3 cellular contexts compared by ENCODE assay signal in the genomic region with DNA sequence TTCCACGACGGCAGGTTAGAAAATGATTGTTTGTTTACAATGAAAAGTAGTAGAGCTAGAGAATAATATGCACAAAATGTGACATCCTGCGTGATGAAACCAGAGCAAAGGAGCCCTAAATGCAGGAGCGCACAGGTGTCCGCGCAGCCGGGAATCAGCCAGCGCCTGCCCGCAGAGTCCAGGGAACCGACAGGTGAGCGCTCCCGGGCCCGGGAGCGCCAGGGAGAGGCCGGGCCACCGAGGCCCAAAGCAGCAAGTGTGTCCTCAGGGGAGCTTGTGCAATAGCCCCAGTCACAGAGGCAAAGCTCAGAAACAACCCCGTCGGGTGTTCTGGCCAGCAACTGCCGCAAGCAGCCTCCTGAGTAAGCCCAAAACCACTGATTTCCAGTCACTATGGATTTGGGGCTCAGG.
TF ChIP-seq lines count a peak whose summit lies in the region.

No MANE protein-coding gene starts in this region.

TF ChIP-seq in A549, 52 proteins besides CTCF, POLR2A, EP300 and RAD21:
- TF ChIP-seq NFE2L2 (conservative IDR thresholded peaks at IDR 0.05; ENCODE audit: low read length) (no peak), CHD2 (IDR thresholded peaks at IDR 0.05; ENCODE audit: low read length, partially characterized antibody) (no peak), KDM1A (IDR thresholded peaks at IDR 0.05; ENCODE audit: low read depth) (no peak), MYC (IDR thresholded peaks at IDR 0.05; ENCODE audit: borderline replicate concordance, low read length) (no peak), NPAS2 (CRISPR knock-in tag; IDR thresholded peaks at IDR 0.05; ENCODE audit: borderline replicate concordance) (no peak), MAFK (IDR thresholded peaks at IDR 0.05; ENCODE audit: partially characterized antibody) (no peak), TFCP2L1 (CRISPR knock-in tag; IDR thresholded peaks at IDR 0.05) (no peak), HOXB5 (CRISPR knock-in tag; IDR thresholded peaks at IDR 0.05) (no peak), PHF8 (IDR thresholded peaks at IDR 0.05; ENCODE audit: borderline replicate concordance, low read depth) (no peak), FOXS1 (CRISPR knock-in tag; IDR thresholded peaks at IDR 0.05) (no peak), HEYL (CRISPR knock-in tag; IDR thresholded peaks at IDR 0.05) (no peak), NR3C1 (IDR thresholded peaks at IDR 0.05) (no peak), BHLHE40 (IDR thresholded peaks at IDR 0.05; ENCODE audit: low read depth, low read length) (no peak), SREBF2 (IDR thresholded peaks at IDR 0.05) (no peak), SMC3 (IDR thresholded peaks at IDR 0.05) (no peak), GATA3 (IDR thresholded peaks at IDR 0.05; ENCODE audit: borderline replicate concordance) (no peak)
- TF ChIP-seq, protein P1, sequence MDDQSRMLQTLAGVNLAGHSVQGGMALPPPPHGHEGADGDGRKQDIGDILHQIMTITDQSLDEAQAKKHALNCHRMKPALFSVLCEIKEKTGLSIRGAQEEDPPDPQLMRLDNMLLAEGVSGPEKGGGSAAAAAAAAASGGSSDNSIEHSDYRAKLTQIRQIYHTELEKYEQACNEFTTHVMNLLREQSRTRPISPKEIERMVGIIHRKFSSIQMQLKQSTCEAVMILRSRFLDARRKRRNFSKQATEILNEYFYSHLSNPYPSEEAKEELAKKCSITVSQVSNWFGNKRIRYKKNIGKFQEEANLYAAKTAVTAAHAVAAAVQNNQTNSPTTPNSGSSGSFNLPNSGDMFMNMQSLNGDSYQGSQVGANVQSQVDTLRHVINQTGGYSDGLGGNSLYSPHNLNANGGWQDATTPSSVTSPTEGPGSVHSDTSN (IDR thresholded peaks at IDR 0.05): no peak
- TF ChIP-seq, protein P2, sequence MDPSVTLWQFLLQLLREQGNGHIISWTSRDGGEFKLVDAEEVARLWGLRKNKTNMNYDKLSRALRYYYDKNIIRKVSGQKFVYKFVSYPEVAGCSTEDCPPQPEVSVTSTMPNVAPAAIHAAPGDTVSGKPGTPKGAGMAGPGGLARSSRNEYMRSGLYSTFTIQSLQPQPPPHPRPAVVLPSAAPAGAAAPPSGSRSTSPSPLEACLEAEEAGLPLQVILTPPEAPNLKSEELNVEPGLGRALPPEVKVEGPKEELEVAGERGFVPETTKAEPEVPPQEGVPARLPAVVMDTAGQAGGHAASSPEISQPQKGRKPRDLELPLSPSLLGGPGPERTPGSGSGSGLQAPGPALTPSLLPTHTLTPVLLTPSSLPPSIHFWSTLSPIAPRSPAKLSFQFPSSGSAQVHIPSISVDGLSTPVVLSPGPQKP (IDR thresholded peaks at IDR 0.05; ENCODE audit: low read depth, low read length): no peak
- TF ChIP-seq, protein P3, sequence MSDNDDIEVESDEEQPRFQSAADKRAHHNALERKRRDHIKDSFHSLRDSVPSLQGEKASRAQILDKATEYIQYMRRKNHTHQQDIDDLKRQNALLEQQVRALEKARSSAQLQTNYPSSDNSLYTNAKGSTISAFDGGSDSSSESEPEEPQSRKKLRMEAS (IDR thresholded peaks at IDR 0.05): no peak

TF ChIP-seq in HEK293, 187 proteins besides CTCF, POLR2A, EP300 and RAD21:
- no peak for TF ChIP-seq ZNF274 (IDR thresholded peaks at IDR 0.05; ENCODE audit: low read length)
- no peak for TF ChIP-seq ZNF274 (tag by site-specific recombination; IDR thresholded peaks at IDR 0.05; ENCODE audit: borderline replicate concordance)
- peak; percentile 79 for TF ChIP-seq ZNF335 (tag by site-specific recombination; conservative IDR thresholded peaks at IDR 0.05)
- 0 out of 2 replicates have a peak, but pooled peaks have one; percentile 34 for TF ChIP-seq SCRT1 (tag by site-specific recombination; IDR thresholded peaks at IDR 0.05; ENCODE audit: borderline replicate concordance)
- TF ChIP-seq SETDB1 (IDR thresholded peaks at IDR 0.05; ENCODE audit: insufficient read length, low read length): no peak
- no peak for TF ChIP-seq ZNF404 (tag by site-specific recombination; IDR thresholded peaks at IDR 0.05)
- TF ChIP-seq OVOL3 (tag by site-specific recombination; IDR thresholded peaks at IDR 0.05): no peak
- peak; percentile 8; the same call in 1 of the 2 replicates for TF ChIP-seq ZBTB20 (tag by site-specific recombination; IDR thresholded peaks at IDR 0.05)
- TF ChIP-seq ZNF600 (tag by site-specific recombination; IDR thresholded peaks at IDR 0.05): 0 out of 2 replicates have a peak, but pooled peaks have one; percentile 17
- peak; percentile 86 for TF ChIP-seq SCRT2 (tag by site-specific recombination; IDR thresholded peaks at IDR 0.05)

TF ChIP-seq in K562, 482 proteins besides CTCF, POLR2A, EP300 and RAD21 (continues in another document):
- TF ChIP-seq TCF3 (CRISPR knock-in tag; IDR thresholded peaks at IDR 0.05) (no peak), ZNF766 (CRISPR knock-in tag; conservative IDR thresholded peaks at IDR 0.05) (0 out of 2 replicates have a peak, but pooled peaks have one; percentile 31), CEBPB (tag; IDR thresholded peaks at IDR 0.05) (peak; percentile 85), CEBPG (CRISPR knock-in tag; IDR thresholded peaks at IDR 0.05) (peak; percentile 55; the same call in 1 of the 2 replicates), CEBPG (tag; conservative IDR thresholded peaks at IDR 0.05 in 1 of 2, IDR thresholded peaks at IDR 0.05 in 1 of 2) (peak in 1 of 2 experiments; percentile 68; a peak in 3 of 4 replicates), ZFP30 (CRISPR knock-in tag; IDR thresholded peaks at IDR 0.05; ENCODE audit: borderline replicate concordance) (no peak), ZNF174 (CRISPR knock-in tag; IDR thresholded peaks at IDR 0.05) (no peak), ERF (CRISPR knock-in tag; IDR thresholded peaks at IDR 0.05) (no peak), POLR2H (tag; IDR thresholded peaks at IDR 0.05; ENCODE audit: low read depth) (0 out of 2 replicates have a peak, but pooled peaks have one; percentile 37), ZNF444 (CRISPR knock-in tag; IDR thresholded peaks at IDR 0.05) (no peak), ZNF589 (CRISPR knock-in tag; IDR thresholded peaks at IDR 0.05; ENCODE audit: low read depth) (peak; percentile 65; the same call in 1 of the 2 replicates), TEAD2 (tag; IDR thresholded peaks at IDR 0.05) (no peak), NR2C1 (IDR thresholded peaks at IDR 0.05) (no peak), NR2C1 (tag; IDR thresholded peaks at IDR 0.05) (no peak)
- TF ChIP-seq, protein P4, sequence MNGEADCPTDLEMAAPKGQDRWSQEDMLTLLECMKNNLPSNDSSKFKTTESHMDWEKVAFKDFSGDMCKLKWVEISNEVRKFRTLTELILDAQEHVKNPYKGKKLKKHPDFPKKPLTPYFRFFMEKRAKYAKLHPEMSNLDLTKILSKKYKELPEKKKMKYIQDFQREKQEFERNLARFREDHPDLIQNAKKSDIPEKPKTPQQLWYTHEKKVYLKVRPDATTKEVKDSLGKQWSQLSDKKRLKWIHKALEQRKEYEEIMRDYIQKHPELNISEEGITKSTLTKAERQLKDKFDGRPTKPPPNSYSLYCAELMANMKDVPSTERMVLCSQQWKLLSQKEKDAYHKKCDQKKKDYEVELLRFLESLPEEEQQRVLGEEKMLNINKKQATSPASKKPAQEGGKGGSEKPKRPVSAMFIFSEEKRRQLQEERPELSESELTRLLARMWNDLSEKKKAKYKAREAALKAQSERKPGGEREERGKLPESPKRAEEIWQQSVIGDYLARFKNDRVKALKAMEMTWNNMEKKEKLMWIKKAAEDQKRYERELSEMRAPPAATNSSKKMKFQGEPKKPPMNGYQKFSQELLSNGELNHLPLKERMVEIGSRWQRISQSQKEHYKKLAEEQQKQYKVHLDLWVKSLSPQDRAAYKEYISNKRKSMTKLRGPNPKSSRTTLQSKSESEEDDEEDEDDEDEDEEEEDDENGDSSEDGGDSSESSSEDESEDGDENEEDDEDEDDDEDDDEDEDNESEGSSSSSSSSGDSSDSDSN (IDR thresholded peaks at IDR 0.05; ENCODE audit: borderline replicate concordance in 1 of 2, low read depth in 2 of 2, low read length in 2 of 2): 0 out of 4 replicates have a peak, but pooled peaks of 1 of the 2 experiments have one; percentile 15
- TF ChIP-seq, protein P5, sequence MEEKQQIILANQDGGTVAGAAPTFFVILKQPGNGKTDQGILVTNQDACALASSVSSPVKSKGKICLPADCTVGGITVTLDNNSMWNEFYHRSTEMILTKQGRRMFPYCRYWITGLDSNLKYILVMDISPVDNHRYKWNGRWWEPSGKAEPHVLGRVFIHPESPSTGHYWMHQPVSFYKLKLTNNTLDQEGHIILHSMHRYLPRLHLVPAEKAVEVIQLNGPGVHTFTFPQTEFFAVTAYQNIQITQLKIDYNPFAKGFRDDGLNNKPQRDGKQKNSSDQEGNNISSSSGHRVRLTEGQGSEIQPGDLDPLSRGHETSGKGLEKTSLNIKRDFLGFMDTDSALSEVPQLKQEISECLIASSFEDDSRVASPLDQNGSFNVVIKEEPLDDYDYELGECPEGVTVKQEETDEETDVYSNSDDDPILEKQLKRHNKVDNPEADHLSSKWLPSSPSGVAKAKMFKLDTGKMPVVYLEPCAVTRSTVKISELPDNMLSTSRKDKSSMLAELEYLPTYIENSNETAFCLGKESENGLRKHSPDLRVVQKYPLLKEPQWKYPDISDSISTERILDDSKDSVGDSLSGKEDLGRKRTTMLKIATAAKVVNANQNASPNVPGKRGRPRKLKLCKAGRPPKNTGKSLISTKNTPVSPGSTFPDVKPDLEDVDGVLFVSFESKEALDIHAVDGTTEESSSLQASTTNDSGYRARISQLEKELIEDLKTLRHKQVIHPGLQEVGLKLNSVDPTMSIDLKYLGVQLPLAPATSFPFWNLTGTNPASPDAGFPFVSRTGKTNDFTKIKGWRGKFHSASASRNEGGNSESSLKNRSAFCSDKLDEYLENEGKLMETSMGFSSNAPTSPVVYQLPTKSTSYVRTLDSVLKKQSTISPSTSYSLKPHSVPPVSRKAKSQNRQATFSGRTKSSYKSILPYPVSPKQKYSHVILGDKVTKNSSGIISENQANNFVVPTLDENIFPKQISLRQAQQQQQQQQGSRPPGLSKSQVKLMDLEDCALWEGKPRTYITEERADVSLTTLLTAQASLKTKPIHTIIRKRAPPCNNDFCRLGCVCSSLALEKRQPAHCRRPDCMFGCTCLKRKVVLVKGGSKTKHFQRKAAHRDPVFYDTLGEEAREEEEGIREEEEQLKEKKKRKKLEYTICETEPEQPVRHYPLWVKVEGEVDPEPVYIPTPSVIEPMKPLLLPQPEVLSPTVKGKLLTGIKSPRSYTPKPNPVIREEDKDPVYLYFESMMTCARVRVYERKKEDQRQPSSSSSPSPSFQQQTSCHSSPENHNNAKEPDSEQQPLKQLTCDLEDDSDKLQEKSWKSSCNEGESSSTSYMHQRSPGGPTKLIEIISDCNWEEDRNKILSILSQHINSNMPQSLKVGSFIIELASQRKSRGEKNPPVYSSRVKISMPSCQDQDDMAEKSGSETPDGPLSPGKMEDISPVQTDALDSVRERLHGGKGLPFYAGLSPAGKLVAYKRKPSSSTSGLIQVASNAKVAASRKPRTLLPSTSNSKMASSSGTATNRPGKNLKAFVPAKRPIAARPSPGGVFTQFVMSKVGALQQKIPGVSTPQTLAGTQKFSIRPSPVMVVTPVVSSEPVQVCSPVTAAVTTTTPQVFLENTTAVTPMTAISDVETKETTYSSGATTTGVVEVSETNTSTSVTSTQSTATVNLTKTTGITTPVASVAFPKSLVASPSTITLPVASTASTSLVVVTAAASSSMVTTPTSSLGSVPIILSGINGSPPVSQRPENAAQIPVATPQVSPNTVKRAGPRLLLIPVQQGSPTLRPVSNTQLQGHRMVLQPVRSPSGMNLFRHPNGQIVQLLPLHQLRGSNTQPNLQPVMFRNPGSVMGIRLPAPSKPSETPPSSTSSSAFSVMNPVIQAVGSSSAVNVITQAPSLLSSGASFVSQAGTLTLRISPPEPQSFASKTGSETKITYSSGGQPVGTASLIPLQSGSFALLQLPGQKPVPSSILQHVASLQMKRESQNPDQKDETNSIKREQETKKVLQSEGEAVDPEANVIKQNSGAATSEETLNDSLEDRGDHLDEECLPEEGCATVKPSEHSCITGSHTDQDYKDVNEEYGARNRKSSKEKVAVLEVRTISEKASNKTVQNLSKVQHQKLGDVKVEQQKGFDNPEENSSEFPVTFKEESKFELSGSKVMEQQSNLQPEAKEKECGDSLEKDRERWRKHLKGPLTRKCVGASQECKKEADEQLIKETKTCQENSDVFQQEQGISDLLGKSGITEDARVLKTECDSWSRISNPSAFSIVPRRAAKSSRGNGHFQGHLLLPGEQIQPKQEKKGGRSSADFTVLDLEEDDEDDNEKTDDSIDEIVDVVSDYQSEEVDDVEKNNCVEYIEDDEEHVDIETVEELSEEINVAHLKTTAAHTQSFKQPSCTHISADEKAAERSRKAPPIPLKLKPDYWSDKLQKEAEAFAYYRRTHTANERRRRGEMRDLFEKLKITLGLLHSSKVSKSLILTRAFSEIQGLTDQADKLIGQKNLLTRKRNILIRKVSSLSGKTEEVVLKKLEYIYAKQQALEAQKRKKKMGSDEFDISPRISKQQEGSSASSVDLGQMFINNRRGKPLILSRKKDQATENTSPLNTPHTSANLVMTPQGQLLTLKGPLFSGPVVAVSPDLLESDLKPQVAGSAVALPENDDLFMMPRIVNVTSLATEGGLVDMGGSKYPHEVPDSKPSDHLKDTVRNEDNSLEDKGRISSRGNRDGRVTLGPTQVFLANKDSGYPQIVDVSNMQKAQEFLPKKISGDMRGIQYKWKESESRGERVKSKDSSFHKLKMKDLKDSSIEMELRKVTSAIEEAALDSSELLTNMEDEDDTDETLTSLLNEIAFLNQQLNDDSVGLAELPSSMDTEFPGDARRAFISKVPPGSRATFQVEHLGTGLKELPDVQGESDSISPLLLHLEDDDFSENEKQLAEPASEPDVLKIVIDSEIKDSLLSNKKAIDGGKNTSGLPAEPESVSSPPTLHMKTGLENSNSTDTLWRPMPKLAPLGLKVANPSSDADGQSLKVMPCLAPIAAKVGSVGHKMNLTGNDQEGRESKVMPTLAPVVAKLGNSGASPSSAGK (IDR thresholded peaks at IDR 0.05): peak; percentile 56
- TF ChIP-seq, protein P6, sequence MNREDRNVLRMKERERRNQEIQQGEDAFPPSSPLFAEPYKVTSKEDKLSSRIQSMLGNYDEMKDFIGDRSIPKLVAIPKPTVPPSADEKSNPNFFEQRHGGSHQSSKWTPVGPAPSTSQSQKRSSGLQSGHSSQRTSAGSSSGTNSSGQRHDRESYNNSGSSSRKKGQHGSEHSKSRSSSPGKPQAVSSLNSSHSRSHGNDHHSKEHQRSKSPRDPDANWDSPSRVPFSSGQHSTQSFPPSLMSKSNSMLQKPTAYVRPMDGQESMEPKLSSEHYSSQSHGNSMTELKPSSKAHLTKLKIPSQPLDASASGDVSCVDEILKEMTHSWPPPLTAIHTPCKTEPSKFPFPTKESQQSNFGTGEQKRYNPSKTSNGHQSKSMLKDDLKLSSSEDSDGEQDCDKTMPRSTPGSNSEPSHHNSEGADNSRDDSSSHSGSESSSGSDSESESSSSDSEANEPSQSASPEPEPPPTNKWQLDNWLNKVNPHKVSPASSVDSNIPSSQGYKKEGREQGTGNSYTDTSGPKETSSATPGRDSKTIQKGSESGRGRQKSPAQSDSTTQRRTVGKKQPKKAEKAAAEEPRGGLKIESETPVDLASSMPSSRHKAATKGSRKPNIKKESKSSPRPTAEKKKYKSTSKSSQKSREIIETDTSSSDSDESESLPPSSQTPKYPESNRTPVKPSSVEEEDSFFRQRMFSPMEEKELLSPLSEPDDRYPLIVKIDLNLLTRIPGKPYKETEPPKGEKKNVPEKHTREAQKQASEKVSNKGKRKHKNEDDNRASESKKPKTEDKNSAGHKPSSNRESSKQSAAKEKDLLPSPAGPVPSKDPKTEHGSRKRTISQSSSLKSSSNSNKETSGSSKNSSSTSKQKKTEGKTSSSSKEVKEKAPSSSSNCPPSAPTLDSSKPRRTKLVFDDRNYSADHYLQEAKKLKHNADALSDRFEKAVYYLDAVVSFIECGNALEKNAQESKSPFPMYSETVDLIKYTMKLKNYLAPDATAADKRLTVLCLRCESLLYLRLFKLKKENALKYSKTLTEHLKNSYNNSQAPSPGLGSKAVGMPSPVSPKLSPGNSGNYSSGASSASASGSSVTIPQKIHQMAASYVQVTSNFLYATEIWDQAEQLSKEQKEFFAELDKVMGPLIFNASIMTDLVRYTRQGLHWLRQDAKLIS (CRISPR knock-in tag; IDR thresholded peaks at IDR 0.05): peak; percentile 8; the same call in 1 of the 2 replicates
